In genomic region chr1:204735042-204735441, GRCh38 we compare ENCODE assay signal across 32 cellular contexts. TPM values are rescaled to one million over a fixed set of nuclear protein-coding genes. Genes with fewer than 3 reads are reported as not detected.
"Had no signal": no experiment of that assay in that cellular context is flagged by ENCODE, and none has a peak within 500 bp of the region (broad histone marks: within the 10 kb centered on the region; RNA-seq: fewer than 3 reads in every experiment).

No MANE protein-coding gene starts in this region.

- FAIRE-seq: astrocyte had no signal

- H3K4me3 Mint-ChIP-seq: activated CD4-positive, alpha-beta memory T cell treated with anti-CD3 and anti-CD28 coated beads for 36 hours; activated CD4-positive, alpha-beta T cell treated with anti-CD3 and anti-CD28 coated beads, Interleukin-2, amount 10 ng/mL, durations not matched to agents 24 days and 14 days; activated T-helper 1 cell treated with anti-CD3 and anti-CD28 coated beads, Interleukin-12 subunit alpha, Interleukin-12 subunit beta, Interleukin-2, Interleukin-4 antibody, amounts not matched to agents 30 ng/mL and 10 ng/mL and 1 ng/mL, durations not matched to agents 14 hours and 24 hours and 36 hours; immature natural killer cell; nephron; stimulated activated naive CD8-positive, alpha-beta T cell treated with anti-CD3 and anti-CD28 coated beads, Interleukin-15, Interleukin-2, amounts not matched to agents 100 ng/mL and 50 ng/mL, for 24 hours had no signal

- H3K36me3 ChIP-seq: brain microvascular endothelial cell, lower lobe of right lung, neutrophil, ovary, upper lobe of left lung had no signal

- H3K27ac Mint-ChIP-seq: activated CD4-positive, alpha-beta memory T cell treated with anti-CD3 and anti-CD28 coated beads for 36 hours; activated CD4-positive, alpha-beta T cell treated with anti-CD3 and anti-CD28 coated beads, Interleukin-2, amount 10 ng/mL, durations not matched to agents 24 days and 14 days; activated T-helper 1 cell treated with anti-CD3 and anti-CD28 coated beads, Interleukin-12 subunit alpha, Interleukin-12 subunit beta, Interleukin-2, Interleukin-4 antibody, amounts not matched to agents 30 ng/mL and 10 ng/mL and 1 ng/mL, durations not matched to agents 14 hours and 24 hours and 36 hours; immature natural killer cell; nephron; progenitor cell of endocrine pancreas; stimulated activated naive CD8-positive, alpha-beta T cell treated with anti-CD3 and anti-CD28 coated beads, Interleukin-15, Interleukin-2, amounts not matched to agents 100 ng/mL and 50 ng/mL, for 24 hours had no signal

- H3K4me1 Mint-ChIP-seq: activated CD4-positive, alpha-beta T cell treated with anti-CD3 and anti-CD28 coated beads, Interleukin-2, amount 10 ng/mL, durations not matched to agents 24 days and 14 days; immature natural killer cell; nephron had no signal

- H3K27ac ChIP-seq: brain microvascular endothelial cell, lower lobe of right lung, neutrophil, ovary, skin epidermis, upper lobe of left lung had no signal

- H3K27me3 ChIP-seq: ovary, upper lobe of left lung had no signal

- H3K4me3 ChIP-seq: lower lobe of right lung, ovary, skin epidermis, upper lobe of left lung had no signal

- ATAC-seq: esophagus mucosa, left lobe of liver, lower lobe of right lung, sciatic nerve had no signal

- H3K4me1 ChIP-seq: lower lobe of right lung, upper lobe of left lung had no signal

- H3K9me3 ChIP-seq: neutrophil, ovary had no signal

- DNase-seq: activated CD4-positive, alpha-beta memory T cell treated with anti-CD3 and anti-CD28 coated beads for 36 hours; activated CD4-positive, alpha-beta T cell treated with anti-CD3 and anti-CD28 coated beads, Interleukin-2, amount 10 ng/mL, durations not matched to agents 24 days and 14 days; activated CD4-positive, CD25-positive, alpha-beta regulatory T cell treated with anti-CD3 and anti-CD28 coated beads, Interleukin-2, amount 50 U/mL, for 72 hours; activated CD8-positive, alpha-beta memory T cell treated with anti-CD3 and anti-CD28 coated beads, Interleukin-2, amount 50 U/mL, for 4 hours; activated gamma-delta T cell; activated naive CD4-positive, alpha-beta T cell treated with anti-CD3 and anti-CD28 coated beads, Interleukin-2, amount 50 U/mL, for 16 hours; activated T-cell treated with anti-CD3 and anti-CD28 coated beads, Interleukin-2, amount 50 U/mL, for 1 hour; amniotic stem cell; brain microvascular endothelial cell; cortex of kidney; foreskin fibroblast; hippocampal formation; immature natural killer cell; lower lobe of right lung; mesenchymal stem cell; ovary; stimulated activated CD4-positive, alpha-beta T cell treated with anti-CD3 and anti-CD28 coated beads, Interleukin-12 subunit alpha, Interleukin-12 subunit beta, amount 100 ng/mL, for 4 hours; stimulated activated CD4-positive, alpha-beta T cell treated with anti-CD3 and anti-CD28 coated beads, Interleukin-4, amount 100 ng/mL, for 1 hour; substantia nigra; T-helper 2 cell; upper lobe of left lung had no signal

RNA-seq across cellular contexts. Expression of gene LRRN2, which starts 49.5 kb away (rescaled TPM):
- total RNA-seq: activated CD4-positive, alpha-beta memory T cell treated with anti-CD3 and anti-CD28 coated beads for 36 hours; activated T-helper 1 cell treated with anti-CD3 and anti-CD28 coated beads, Interleukin-12 subunit alpha, Interleukin-12 subunit beta, Interleukin-2, Interleukin-4 antibody, amounts not matched to agents 30 ng/mL and 10 ng/mL and 1 ng/mL, durations not matched to agents 14 hours and 24 hours and 36 hours; mononuclear cell had no signal
- polyA plus RNA-seq: immature natural killer cell had no signal
